ENCODE assay signal across 27 cellular contexts in genomic region chr5:30380228-30380627, GRCh38.
"Had no signal": no experiment of that assay in that cellular context is flagged by ENCODE, and none has a peak within 500 bp of the region (broad histone marks: within the 10 kb centered on the region; RNA-seq: fewer than 3 reads in every experiment).

No MANE protein-coding gene starts in this region.

- H3K9me3 ChIP-seq: ovary, psoas muscle, right lobe of liver, sigmoid colon, stomach, thoracic aorta, thyroid gland, tibial nerve, upper lobe of left lung, vagina had no signal

- H3K27ac ChIP-seq: ovary, parathyroid adenoma, psoas muscle, right lobe of liver, sigmoid colon, stomach, thoracic aorta, thyroid gland, tibial nerve, upper lobe of left lung, vagina had no signal

- H3K4me3 Mint-ChIP-seq: natural killer cell; nephron; stimulated activated effector memory CD8-positive, alpha-beta T cell treated with anti-CD3 and anti-CD28 coated beads, Interleukin-12 subunit alpha, Interleukin-12 subunit beta, amount 100 ng/mL, for 72 hours; stimulated activated naive B cell treated with anti-CD40 and anti-IgM and Interleukin-4, amounts not matched to agents 10 μg/mL and 1 μg/mL and 100 μg/mL, for 72 hours; stimulated activated naive CD8-positive, alpha-beta T cell treated with anti-CD3 and anti-CD28 coated beads, Interleukin-15, Interleukin-2, amounts not matched to agents 100 ng/mL and 50 ng/mL, for 24 hours had no signal

- H3K4me1 ChIP-seq: parathyroid adenoma, psoas muscle, right lobe of liver, sigmoid colon, stomach, thyroid gland, tibial nerve, upper lobe of left lung, vagina had no signal

- H3K4me1 Mint-ChIP-seq: natural killer cell; nephron; stimulated activated effector memory CD8-positive, alpha-beta T cell treated with anti-CD3 and anti-CD28 coated beads, Interleukin-12 subunit alpha, Interleukin-12 subunit beta, amount 100 ng/mL, for 72 hours; stimulated activated naive B cell treated with anti-CD40 and anti-IgM and Interleukin-4, amounts not matched to agents 10 μg/mL and 1 μg/mL and 100 μg/mL, for 72 hours had no signal

- H3K9ac ChIP-seq: parathyroid adenoma had no signal

- DNase-seq: natural killer cell; occipital lobe; ovary; posterior cingulate gyrus; psoas muscle; right cardiac atrium; right lobe of liver; sigmoid colon; small intestine; stimulated activated CD4-positive, alpha-beta T cell treated with anti-CD3 and anti-CD28 coated beads, Interleukin-15, amount 100 ng/mL, for 24 hours; stimulated activated CD4-positive, alpha-beta T cell treated with anti-CD3 and anti-CD28 coated beads, Interleukin-2, amount 100 ng/mL, for 24 hours; stimulated activated CD4-positive, alpha-beta T cell treated with anti-CD3 and anti-CD28 coated beads, Interleukin-2, amount 100 ng/mL, for 48 hours; stimulated activated CD4-positive, alpha-beta T cell treated with anti-CD3 and anti-CD28 coated beads, Interleukin-4, amount 100 ng/mL, for 24 hours; stimulated activated naive B cell treated with anti-CD40 and anti-IgM and Interleukin-4, amounts not matched to agents 10 μg/mL and 1 μg/mL and 100 μg/mL, for 72 hours; stimulated activated naive CD4-positive, alpha-beta T cell treated with Interleukin-2 at 50 U/mL for 16 hours; stomach; thyroid gland; trophoblast cell; upper lobe of left lung had no signal

- H2AFZ ChIP-seq: parathyroid adenoma had no signal

- FAIRE-seq: small intestine had no signal

- H3K79me2 ChIP-seq: parathyroid adenoma had no signal

- ATAC-seq: natural killer cell; psoas muscle; right cardiac atrium; right lobe of liver; stimulated activated effector memory CD8-positive, alpha-beta T cell treated with anti-CD3 and anti-CD28 coated beads, Interleukin-12 subunit alpha, Interleukin-12 subunit beta, amount 100 ng/mL, for 72 hours; stimulated activated naive B cell treated with anti-CD40 and anti-IgM and Interleukin-4, amounts not matched to agents 10 μg/mL and 1 μg/mL and 100 μg/mL, for 72 hours had no signal

- H3K9me3 Mint-ChIP-seq: nephron had no signal

- H3K27me3 Mint-ChIP-seq: progenitor cell of endocrine pancreas; stimulated activated naive B cell treated with anti-CD40 and anti-IgM and Interleukin-4, amounts not matched to agents 10 μg/mL and 1 μg/mL and 100 μg/mL, for 72 hours; stimulated activated naive CD8-positive, alpha-beta T cell treated with anti-CD3 and anti-CD28 coated beads, Interleukin-15, Interleukin-2, amounts not matched to agents 100 ng/mL and 50 ng/mL, for 24 hours had no signal

- H3K36me3 Mint-ChIP-seq: natural killer cell; stimulated activated effector memory CD8-positive, alpha-beta T cell treated with anti-CD3 and anti-CD28 coated beads, Interleukin-12 subunit alpha, Interleukin-12 subunit beta, amount 100 ng/mL, for 72 hours; stimulated activated naive B cell treated with anti-CD40 and anti-IgM and Interleukin-4, amounts not matched to agents 10 μg/mL and 1 μg/mL and 100 μg/mL, for 72 hours had no signal

- H3K27ac Mint-ChIP-seq: natural killer cell; nephron; progenitor cell of endocrine pancreas; stimulated activated effector memory CD8-positive, alpha-beta T cell treated with anti-CD3 and anti-CD28 coated beads, Interleukin-12 subunit alpha, Interleukin-12 subunit beta, amount 100 ng/mL, for 72 hours; stimulated activated naive B cell treated with anti-CD40 and anti-IgM and Interleukin-4, amounts not matched to agents 10 μg/mL and 1 μg/mL and 100 μg/mL, for 72 hours; stimulated activated naive CD8-positive, alpha-beta T cell treated with anti-CD3 and anti-CD28 coated beads, Interleukin-15, Interleukin-2, amounts not matched to agents 100 ng/mL and 50 ng/mL, for 24 hours had no signal

- H3K36me3 ChIP-seq: ovary, right lobe of liver, sigmoid colon, stomach, thoracic aorta, thyroid gland, tibial nerve, upper lobe of left lung, vagina had no signal

- H3K27me3 ChIP-seq: ovary, right lobe of liver, sigmoid colon, stomach, thyroid gland, tibial nerve, upper lobe of left lung, vagina had no signal

- H3K4me3 ChIP-seq: ovary, psoas muscle, right lobe of liver, sigmoid colon, stomach, thoracic aorta, thyroid gland, tibial nerve, upper lobe of left lung, vagina had no signal
